In genomic region chr12:94178054-94178453, GRCh38 we compare ENCODE assay signal across 36 cellular contexts.
"Had no signal": no experiment of that assay in that cellular context is flagged by ENCODE, and none has a peak within 500 bp of the region (broad histone marks: within the 10 kb centered on the region; RNA-seq: fewer than 3 reads in every experiment).

No MANE protein-coding gene starts in this region.

- ATAC-seq: activated CD8-positive, alpha-beta T cell treated with anti-CD3 and anti-CD28 coated beads for 36 hours; activated naive CD4-positive, alpha-beta T cell treated with anti-CD3 and anti-CD28 coated beads, Interleukin-2, amount 50 U/mL, for 72 hours; activated T-cell treated with anti-CD3 and anti-CD28 coated beads, Interleukin-2, amount 50 U/mL, for 4 hours; activated T-cell treated with anti-CD3 and anti-CD28 coated beads, Interleukin-2, amount 50 U/mL, for 72 hours; activated T-helper 17 cell treated with anti-CD3 and anti-CD28 coated beads, Interleukin-2, amount 50 U/mL, for 72 hours had no signal

- DNase-seq: activated B cell treated with CpG ODN at 0.5 μM for 24 hours; activated CD4-positive, alpha-beta memory T cell treated with anti-CD3 and anti-CD28 coated beads for 36 hours; activated CD4-positive, alpha-beta T cell treated with anti-CD3 and anti-CD28 coated beads for 4 hours; activated CD4-positive, alpha-beta T cell treated with anti-CD3 and anti-CD28 coated beads, Interleukin-2, amount 10 ng/mL, durations not matched to agents 24 days and 14 days; activated CD4-positive, alpha-beta T cell treated with anti-CD3 and anti-CD28 coated beads, Interleukin-2, amount 50 U/mL, for 1 hour; activated CD4-positive, alpha-beta T cell treated with anti-CD3 and anti-CD28 coated beads, Interleukin-2, amount 50 U/mL, for 4 hours; activated CD4-positive, CD25-positive, alpha-beta regulatory T cell treated with anti-CD3 and anti-CD28 coated beads, Interleukin-2, amount 50 U/mL, for 72 hours; activated CD8-positive, alpha-beta memory T cell treated with anti-CD3 and anti-CD28 coated beads, Interleukin-2, amount 50 U/mL, for 4 hours; activated CD8-positive, alpha-beta T cell treated with anti-CD3 and anti-CD28 coated beads for 36 hours; activated effector memory CD4-positive, alpha-beta T cell treated with anti-CD3 and anti-CD28 coated beads, Interleukin-2, amount 50 U/mL, for 16 hours; activated gamma-delta T cell treated with Interleukin-2 at 50 U/mL for 16 hours; activated naive CD4-positive, alpha-beta T cell; activated naive CD4-positive, alpha-beta T cell treated with anti-CD3 and anti-CD28 coated beads for 36 hours; activated naive CD4-positive, alpha-beta T cell treated with anti-CD3 and anti-CD28 coated beads, Interleukin-2, amount 50 U/mL, for 16 hours; activated naive CD8-positive, alpha-beta T cell treated with anti-CD3 and anti-CD28 coated beads for 36 hours; activated T-cell treated with anti-CD3 and anti-CD28 coated beads for 4 hours; activated T-cell treated with anti-CD3 and anti-CD28 coated beads, Interleukin-2, amount 50 U/mL, for 1 hour; activated T-cell treated with anti-CD3 and anti-CD28 coated beads, Interleukin-2, amount 50 U/mL, for 4 hours; activated T-cell treated with anti-CD3 and anti-CD28 coated beads, Interleukin-2, amount 50 U/mL, for 72 hours; adrenal gland; amniotic stem cell; aorta; caudate nucleus; cerebellar nuclear complex; T-helper 1 cell; T-helper 2 cell; T-helper 9 cell had no signal

- H3K9me3 ChIP-seq: adrenal gland had no signal

- H3K27ac ChIP-seq: adrenal gland, cardiac muscle cell, VCaP had no signal

- H3K4me3 Mint-ChIP-seq: activated B cell treated with CpG ODN at 0.5 μM for 24 hours; activated CD4-positive, alpha-beta memory T cell treated with anti-CD3 and anti-CD28 coated beads for 36 hours; activated CD4-positive, alpha-beta T cell treated with anti-CD3 and anti-CD28 coated beads, Interleukin-2, amount 10 ng/mL, durations not matched to agents 24 days and 14 days; activated CD8-positive, alpha-beta T cell treated with anti-CD3 and anti-CD28 coated beads for 36 hours; activated naive CD4-positive, alpha-beta T cell treated with anti-CD3 and anti-CD28 coated beads for 36 hours; activated naive CD8-positive, alpha-beta T cell treated with anti-CD3 and anti-CD28 coated beads for 36 hours; activated T-cell treated with anti-CD3 and anti-CD28 coated beads, Interleukin-2, amount 50 U/mL, for 4 hours; activated T-cell treated with anti-CD3 and anti-CD28 coated beads, Interleukin-2, amount 50 U/mL, for 72 hours; activated T-helper 1 cell treated with anti-CD3 and anti-CD28 coated beads, Interleukin-12 subunit alpha, Interleukin-12 subunit beta, Interleukin-2, Interleukin-4 antibody, amounts not matched to agents 30 ng/mL and 10 ng/mL and 1 ng/mL, durations not matched to agents 14 hours and 24 hours and 36 hours; activated T-helper 17 cell treated with anti-CD3 and anti-CD28 coated beads, Interleukin-2, amount 50 U/mL, for 72 hours; brain; central memory CD8-positive, alpha-beta T cell; T-helper 1 cell treated with Interleukin-12 subunit alpha and Interleukin-12 subunit beta and Interleukin-4 antibody, amounts not matched to agents 30 μg/mL and 1 μg/mL, for 36 hours; T-helper 2 cell treated with Interferon-gamma antibody and Interleukin-4, amounts not matched to agents 5 μg/mL and 100 μg/mL, for 36 hours had no signal

- H3K4me3 ChIP-seq: adrenal gland, cardiac muscle cell had no signal

- H3K36me3 ChIP-seq: adrenal gland, cardiac muscle cell had no signal

- H3K27me3 ChIP-seq: adrenal gland, cardiac muscle cell had no signal

- H3K4me1 ChIP-seq: adrenal gland had no signal

- H3K27ac Mint-ChIP-seq: activated CD4-positive, alpha-beta memory T cell treated with anti-CD3 and anti-CD28 coated beads for 36 hours; activated CD4-positive, alpha-beta T cell treated with anti-CD3 and anti-CD28 coated beads, Interleukin-2, amount 10 ng/mL, durations not matched to agents 24 days and 14 days; activated CD8-positive, alpha-beta T cell treated with anti-CD3 and anti-CD28 coated beads for 36 hours; activated naive CD4-positive, alpha-beta T cell treated with anti-CD3 and anti-CD28 coated beads for 36 hours; activated naive CD4-positive, alpha-beta T cell treated with anti-CD3 and anti-CD28 coated beads, Interleukin-2, amount 50 U/mL, for 72 hours; activated naive CD8-positive, alpha-beta T cell treated with anti-CD3 and anti-CD28 coated beads for 36 hours; activated T-cell treated with anti-CD3 and anti-CD28 coated beads, Interleukin-2, amount 50 U/mL, for 72 hours; activated T-helper 1 cell treated with anti-CD3 and anti-CD28 coated beads, Interleukin-12 subunit alpha, Interleukin-12 subunit beta, Interleukin-2, Interleukin-4 antibody, amounts not matched to agents 30 ng/mL and 10 ng/mL and 1 ng/mL, durations not matched to agents 14 hours and 24 hours and 36 hours; brain; T-helper 2 cell treated with Interferon-gamma antibody and Interleukin-4, amounts not matched to agents 5 μg/mL and 100 μg/mL, for 36 hours had no signal

- H3K27me3 Mint-ChIP-seq: activated B cell treated with CpG ODN at 0.5 μM for 24 hours; activated CD4-positive, alpha-beta memory T cell treated with anti-CD3 and anti-CD28 coated beads for 36 hours; activated CD4-positive, alpha-beta T cell treated with anti-CD3 and anti-CD28 coated beads, Interleukin-2, amount 10 ng/mL, durations not matched to agents 24 days and 14 days; activated CD8-positive, alpha-beta T cell treated with anti-CD3 and anti-CD28 coated beads for 36 hours; activated naive CD8-positive, alpha-beta T cell treated with anti-CD3 and anti-CD28 coated beads for 36 hours; activated T-helper 17 cell treated with anti-CD3 and anti-CD28 coated beads, Interleukin-2, amount 50 U/mL, for 72 hours; brain; central memory CD8-positive, alpha-beta T cell had no signal
